In the genomic region with DNA sequence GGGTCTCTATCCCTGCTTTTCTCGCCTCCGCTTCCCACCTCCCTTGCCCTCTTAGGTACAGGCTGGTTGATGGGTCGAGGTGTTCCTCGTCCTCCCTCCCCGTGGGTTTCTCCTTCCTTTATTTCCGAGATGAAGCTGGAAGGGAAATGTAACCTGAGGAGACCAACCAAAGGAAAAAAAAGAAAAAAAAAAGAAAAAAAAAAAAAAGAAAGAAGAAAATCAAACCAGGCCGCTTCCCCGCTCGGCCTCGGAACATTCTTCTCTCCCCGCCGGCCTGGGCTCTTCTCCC, we compare ENCODE assay signal across 1 cellular context.
TF ChIP-seq lines count a peak whose summit lies in the region.

No MANE protein-coding gene starts in this region.

TF ChIP-seq in GM23338, 12 proteins besides CTCF, POLR2A, EP300 and RAD21 (continued from another document):
- TF ChIP-seq, protein P1, sequence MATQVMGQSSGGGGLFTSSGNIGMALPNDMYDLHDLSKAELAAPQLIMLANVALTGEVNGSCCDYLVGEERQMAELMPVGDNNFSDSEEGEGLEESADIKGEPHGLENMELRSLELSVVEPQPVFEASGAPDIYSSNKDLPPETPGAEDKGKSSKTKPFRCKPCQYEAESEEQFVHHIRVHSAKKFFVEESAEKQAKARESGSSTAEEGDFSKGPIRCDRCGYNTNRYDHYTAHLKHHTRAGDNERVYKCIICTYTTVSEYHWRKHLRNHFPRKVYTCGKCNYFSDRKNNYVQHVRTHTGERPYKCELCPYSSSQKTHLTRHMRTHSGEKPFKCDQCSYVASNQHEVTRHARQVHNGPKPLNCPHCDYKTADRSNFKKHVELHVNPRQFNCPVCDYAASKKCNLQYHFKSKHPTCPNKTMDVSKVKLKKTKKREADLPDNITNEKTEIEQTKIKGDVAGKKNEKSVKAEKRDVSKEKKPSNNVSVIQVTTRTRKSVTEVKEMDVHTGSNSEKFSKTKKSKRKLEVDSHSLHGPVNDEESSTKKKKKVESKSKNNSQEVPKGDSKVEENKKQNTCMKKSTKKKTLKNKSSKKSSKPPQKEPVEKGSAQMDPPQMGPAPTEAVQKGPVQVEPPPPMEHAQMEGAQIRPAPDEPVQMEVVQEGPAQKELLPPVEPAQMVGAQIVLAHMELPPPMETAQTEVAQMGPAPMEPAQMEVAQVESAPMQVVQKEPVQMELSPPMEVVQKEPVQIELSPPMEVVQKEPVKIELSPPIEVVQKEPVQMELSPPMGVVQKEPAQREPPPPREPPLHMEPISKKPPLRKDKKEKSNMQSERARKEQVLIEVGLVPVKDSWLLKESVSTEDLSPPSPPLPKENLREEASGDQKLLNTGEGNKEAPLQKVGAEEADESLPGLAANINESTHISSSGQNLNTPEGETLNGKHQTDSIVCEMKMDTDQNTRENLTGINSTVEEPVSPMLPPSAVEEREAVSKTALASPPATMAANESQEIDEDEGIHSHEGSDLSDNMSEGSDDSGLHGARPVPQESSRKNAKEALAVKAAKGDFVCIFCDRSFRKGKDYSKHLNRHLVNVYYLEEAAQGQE (IDR thresholded peaks at IDR 0.05; ENCODE audit: unreplicated experiment): no peak
- TF ChIP-seq, protein P2, sequence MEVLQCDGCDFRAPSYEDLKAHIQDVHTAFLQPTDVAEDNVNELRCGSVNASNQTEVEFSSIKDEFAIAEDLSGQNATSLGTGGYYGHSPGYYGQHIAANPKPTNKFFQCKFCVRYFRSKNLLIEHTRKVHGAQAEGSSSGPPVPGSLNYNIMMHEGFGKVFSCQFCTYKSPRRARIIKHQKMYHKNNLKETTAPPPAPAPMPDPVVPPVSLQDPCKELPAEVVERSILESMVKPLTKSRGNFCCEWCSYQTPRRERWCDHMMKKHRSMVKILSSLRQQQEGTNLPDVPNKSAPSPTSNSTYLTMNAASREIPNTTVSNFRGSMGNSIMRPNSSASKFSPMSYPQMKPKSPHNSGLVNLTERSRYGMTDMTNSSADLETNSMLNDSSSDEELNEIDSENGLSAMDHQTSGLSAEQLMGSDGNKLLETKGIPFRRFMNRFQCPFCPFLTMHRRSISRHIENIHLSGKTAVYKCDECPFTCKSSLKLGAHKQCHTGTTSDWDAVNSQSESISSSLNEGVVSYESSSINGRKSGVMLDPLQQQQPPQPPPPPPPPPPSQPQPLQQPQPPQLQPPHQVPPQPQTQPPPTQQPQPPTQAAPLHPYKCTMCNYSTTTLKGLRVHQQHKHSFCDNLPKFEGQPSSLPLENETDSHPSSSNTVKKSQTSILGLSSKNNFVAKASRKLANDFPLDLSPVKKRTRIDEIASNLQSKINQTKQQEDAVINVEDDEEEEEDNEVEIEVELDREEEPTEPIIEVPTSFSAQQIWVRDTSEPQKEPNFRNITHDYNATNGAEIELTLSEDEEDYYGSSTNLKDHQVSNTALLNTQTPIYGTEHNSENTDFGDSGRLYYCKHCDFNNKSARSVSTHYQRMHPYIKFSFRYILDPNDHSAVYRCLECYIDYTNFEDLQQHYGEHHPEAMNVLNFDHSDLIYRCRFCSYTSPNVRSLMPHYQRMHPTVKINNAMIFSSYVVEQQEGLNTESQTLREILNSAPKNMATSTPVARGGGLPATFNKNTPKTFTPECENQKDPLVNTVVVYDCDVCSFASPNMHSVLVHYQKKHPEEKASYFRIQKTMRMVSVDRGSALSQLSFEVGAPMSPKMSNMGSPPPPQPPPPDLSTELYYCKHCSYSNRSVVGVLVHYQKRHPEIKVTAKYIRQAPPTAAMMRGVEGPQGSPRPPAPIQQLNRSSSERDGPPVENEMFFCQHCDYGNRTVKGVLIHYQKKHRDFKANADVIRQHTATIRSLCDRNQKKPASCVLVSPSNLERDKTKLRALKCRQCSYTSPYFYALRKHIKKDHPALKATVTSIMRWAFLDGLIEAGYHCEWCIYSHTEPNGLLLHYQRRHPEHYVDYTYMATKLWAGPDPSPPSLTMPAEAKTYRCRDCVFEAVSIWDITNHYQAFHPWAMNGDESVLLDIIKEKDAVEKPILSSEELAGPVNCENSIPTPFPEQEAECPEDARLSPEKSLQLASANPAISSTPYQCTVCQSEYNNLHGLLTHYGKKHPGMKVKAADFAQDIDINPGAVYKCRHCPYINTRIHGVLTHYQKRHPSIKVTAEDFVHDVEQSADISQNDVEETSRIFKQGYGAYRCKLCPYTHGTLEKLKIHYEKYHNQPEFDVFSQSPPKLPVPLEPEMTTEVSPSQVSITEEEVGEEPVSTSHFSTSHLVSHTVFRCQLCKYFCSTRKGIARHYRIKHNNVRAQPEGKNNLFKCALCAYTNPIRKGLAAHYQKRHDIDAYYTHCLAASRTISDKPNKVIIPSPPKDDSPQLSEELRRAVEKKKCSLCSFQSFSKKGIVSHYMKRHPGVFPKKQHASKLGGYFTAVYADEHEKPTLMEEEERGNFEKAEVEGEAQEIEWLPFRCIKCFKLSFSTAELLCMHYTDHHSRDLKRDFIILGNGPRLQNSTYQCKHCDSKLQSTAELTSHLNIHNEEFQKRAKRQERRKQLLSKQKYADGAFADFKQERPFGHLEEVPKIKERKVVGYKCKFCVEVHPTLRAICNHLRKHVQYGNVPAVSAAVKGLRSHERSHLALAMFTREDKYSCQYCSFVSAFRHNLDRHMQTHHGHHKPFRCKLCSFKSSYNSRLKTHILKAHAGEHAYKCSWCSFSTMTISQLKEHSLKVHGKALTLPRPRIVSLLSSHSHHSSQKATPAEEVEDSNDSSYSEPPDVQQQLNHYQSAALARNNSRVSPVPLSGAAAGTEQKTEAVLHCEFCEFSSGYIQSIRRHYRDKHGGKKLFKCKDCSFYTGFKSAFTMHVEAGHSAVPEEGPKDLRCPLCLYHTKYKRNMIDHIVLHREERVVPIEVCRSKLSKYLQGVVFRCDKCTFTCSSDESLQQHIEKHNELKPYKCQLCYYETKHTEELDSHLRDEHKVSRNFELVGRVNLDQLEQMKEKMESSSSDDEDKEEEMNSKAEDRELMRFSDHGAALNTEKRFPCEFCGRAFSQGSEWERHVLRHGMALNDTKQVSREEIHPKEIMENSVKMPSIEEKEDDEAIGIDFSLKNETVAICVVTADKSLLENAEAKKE (CRISPR knock-in tag; IDR thresholded peaks at IDR 0.05): no peak
- TF ChIP-seq STAT1 (IDR thresholded peaks at IDR 0.05; ENCODE audit: unreplicated experiment) (no peak), ZNF331 (CRISPR knock-in tag; IDR thresholded peaks at IDR 0.05; ENCODE audit: low read depth) (no peak), EZH2 (IDR thresholded peaks at IDR 0.05; ENCODE audit: low read depth, unreplicated experiment) (no peak), NANOG (IDR thresholded peaks at IDR 0.05; ENCODE audit: borderline replicate concordance) (no peak), EZH2phosphoT487 (IDR thresholded peaks at IDR 0.05; ENCODE audit: unreplicated experiment) (no peak), POLR2AphosphoS5 (IDR thresholded peaks at IDR 0.05; ENCODE audit: low read depth) (no peak)
- TF ChIP-seq, protein P3, sequence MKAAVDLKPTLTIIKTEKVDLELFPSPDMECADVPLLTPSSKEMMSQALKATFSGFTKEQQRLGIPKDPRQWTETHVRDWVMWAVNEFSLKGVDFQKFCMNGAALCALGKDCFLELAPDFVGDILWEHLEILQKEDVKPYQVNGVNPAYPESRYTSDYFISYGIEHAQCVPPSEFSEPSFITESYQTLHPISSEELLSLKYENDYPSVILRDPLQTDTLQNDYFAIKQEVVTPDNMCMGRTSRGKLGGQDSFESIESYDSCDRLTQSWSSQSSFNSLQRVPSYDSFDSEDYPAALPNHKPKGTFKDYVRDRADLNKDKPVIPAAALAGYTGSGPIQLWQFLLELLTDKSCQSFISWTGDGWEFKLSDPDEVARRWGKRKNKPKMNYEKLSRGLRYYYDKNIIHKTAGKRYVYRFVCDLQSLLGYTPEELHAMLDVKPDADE (IDR thresholded peaks at IDR 0.05): no peak
